ENCODE assay signal across 18 cellular contexts in the genomic region with DNA sequence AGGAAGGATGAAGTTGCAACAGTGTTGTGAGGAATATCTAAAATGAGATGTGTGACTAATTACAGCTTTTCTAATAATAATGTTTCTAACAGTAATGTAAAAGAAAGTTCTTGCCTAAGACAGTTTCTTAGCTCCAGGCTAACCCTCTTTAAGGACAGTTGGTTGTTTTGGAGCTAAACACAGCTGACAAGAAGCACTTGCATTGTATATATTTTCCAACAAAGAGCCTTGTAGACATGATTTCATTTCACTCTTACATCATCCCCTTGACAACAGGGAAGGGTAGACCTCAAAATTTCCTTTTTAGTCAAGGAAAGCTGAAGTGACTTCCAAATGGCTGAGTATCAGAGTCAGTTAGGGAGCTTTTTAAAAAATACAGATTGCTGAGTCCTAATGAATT. TPM values are rescaled to one million over a fixed set of nuclear protein-coding genes. Genes with fewer than 3 reads are reported as not detected.
DNase-seq lines count a peak whose midpoint lies in the region; ATAC-seq and TF ChIP-seq lines count a peak whose summit lies in the region.
"Had no signal": no experiment of that assay in that cellular context is flagged by ENCODE, and none has a peak within 500 bp of the region (broad histone marks: within the 10 kb centered on the region; RNA-seq: fewer than 3 reads in every experiment).

No MANE protein-coding gene starts in this region.

- H3K27me3 ChIP-seq in BLaER1 (peaks cover 17% of the 10 kb centered on the region; the same call in 1 of the 2 replicates), PC-3 (ENCODE audit: low read length) (no peaks in the 10 kb centered on the region)
- H3K27me3 ChIP-seq in CD4-positive, alpha-beta memory T cell (ENCODE audit: insufficient read depth, low read length), result no peaks in the 10 kb centered on the region
- H3K27me3 ChIP-seq: esophagus squamous epithelium, tibial nerve had no signal

- H3K9ac ChIP-seq in BLaER1 (no peak overlapping the region), PC-3 (ENCODE audit: low read length) (no peak overlapping the region)
- H3K9ac ChIP-seq: GM23248 had no signal

- CTCF ChIA-PET in CD4-positive, alpha-beta memory T cell (lab: Charles Lee; ENCODE audit: partially characterized antibody), result interaction anchor here (0.7 to 2.8 kb wide), 5 partner anchors 14 to 85 kb away, joined by 3 to 9 read pairs (median 5); partner anchors contain the start of gene CLK3
- CTCF ChIA-PET in PC-3 (lab: Charles Lee), result interaction anchor here (0.5 kb wide), 1 partner anchor 12 kb away, joined by 4 read pairs; no protein-coding TSS in a partner anchor

- BruUV-seq in PC-3 (replicated peaks; lab: Mats Ljungman, UMichigan), result no TSS peak

- no peaks in the 10 kb centered on the region for H3F3A ChIP-seq in PC-3 (ENCODE audit: low read length, unreplicated experiment)

- peaks cover 87% of the 10 kb centered on the region for H3K79me2 ChIP-seq in PC-3 (ENCODE audit: low read length)

- no peak for DNase-seq in CD4-positive, alpha-beta memory T cell
- no peak for DNase-seq in PC-3
- DNase-seq in central memory CD8-positive, alpha-beta T cell (ENCODE audit: low spot score in 2 of 2), result no peak
- no peak for DNase-seq in stimulated activated CD4-positive, alpha-beta T cell treated with anti-CD3 and anti-CD28 coated beads, Interleukin-4, amount 100 ng/mL, for 1 hour
- DNase-seq in NCI-H1930 (lab: John Stamatoyannopoulos, UW), result no peak
- DNase-seq in dermis blood vessel endothelial cell, result no peak
- DNase-seq: esophagus squamous epithelium, GM23248, lower lobe of right lung, NCI-H1048, NCI-H2107, PC-9, small intestine had no signal

- peak overlapping the region in 3 of 8 donors; percentile 31 to 90 (median 64) for H3K4me3 Mint-ChIP-seq in CD4-positive, alpha-beta memory T cell
- H3K4me3 Mint-ChIP-seq in central memory CD8-positive, alpha-beta T cell, result peak overlapping the region; percentile 60

- no peak for ATAC-seq in PC-3
- ATAC-seq in central memory CD8-positive, alpha-beta T cell (replicated peaks; ENCODE audit: extremely low read depth, poor library complexity, severe bottlenecking), result no peak
- ATAC-seq in GM21717 (IDR thresholded peaks at IDR 0.05; ENCODE audit: unreplicated experiment), result no peak

- no peak overlapping the region for H2AFZ ChIP-seq in PC-3 (ENCODE audit: low read length)
- H2AFZ ChIP-seq: GM23248, PC-9 had no signal

- POLR2A ChIA-PET in CD4-positive, alpha-beta memory T cell (lab: Charles Lee; ENCODE audit: partially characterized antibody), result interaction anchor here (0.9 to 2.8 kb wide), 6 partner anchors 11 to 242 kb away, joined by 3 to 15 read pairs (median 5); partner anchors contain the start of gene CLK3
- POLR2A ChIA-PET in PC-3 (lab: Charles Lee; ENCODE audit: unreplicated experiment), result no interaction called here

- intact Hi-C loops in CD4-positive, alpha-beta memory T cell (cut with micrococcal nuclease), result loop anchor here (10.0 kb wide), 1 partner anchor 550 kb away; the partner anchor contains the start of genes PML and STOML1
- intact Hi-C loops in PC-3 (cut with micrococcal nuclease), result loop anchor here (10.0 kb wide), 2 partner anchors 160 to 390 kb away; partner anchors contain the start of gene COX5A

- H3K4me3 ChIP-seq in BLaER1 (no peak overlapping the region), PC-3 (ENCODE audit: low read length) (peak overlapping the region; percentile 3; the same call in 1 of the 2 replicates)
- H3K4me3 ChIP-seq in CD4-positive, alpha-beta memory T cell (ENCODE audit: low read length in 2 of 2), result no peak overlapping the region
- H3K4me3 ChIP-seq: esophagus squamous epithelium, GM23248, lower lobe of right lung, PC-9, prostate gland, SK-N-MC, tibial nerve had no signal

- H3K4me1 Mint-ChIP-seq in CD4-positive, alpha-beta memory T cell, result peaks cover 58 to 87% (median 71%) of the 10 kb centered on the region in 4 donors
- H3K4me1 Mint-ChIP-seq in central memory CD8-positive, alpha-beta T cell, result peaks cover 67% of the 10 kb centered on the region

- H3K9me3 ChIP-seq in BLaER1, result no peaks in the 10 kb centered on the region
- no peaks in the 10 kb centered on the region for H3K9me3 ChIP-seq in CD4-positive, alpha-beta memory T cell (ENCODE audit: control insufficient read depth in 1 of 2, low read length in 2 of 2)
- no peaks in the 10 kb centered on the region for H3K9me3 ChIP-seq in PC-3 (ENCODE audit: low read length)
- H3K9me3 ChIP-seq: esophagus squamous epithelium, lower lobe of right lung, prostate gland, tibial nerve had no signal

- no peak for TF ChIP-seq CTCF in PC-3 (conservative IDR thresholded peaks at IDR 0.05; ENCODE audit: low read depth, low read length)

- peaks cover 77% of the 10 kb centered on the region for H4K20me1 ChIP-seq in BLaER1
- H4K20me1 ChIP-seq in PC-3 (ENCODE audit: low read length), result peaks cover 56% of the 10 kb centered on the region

- H3K9me3 Mint-ChIP-seq in CD4-positive, alpha-beta memory T cell, result no peaks in the 10 kb centered on the region
- no peaks in the 10 kb centered on the region for H3K9me3 Mint-ChIP-seq in central memory CD8-positive, alpha-beta T cell

- H3K27ac ChIP-seq in BLaER1 (no peak overlapping the region), PC-3 (ENCODE audit: low read length) (no peak overlapping the region)
- no peak overlapping the region for H3K27ac ChIP-seq in CD4-positive, alpha-beta memory T cell (ENCODE audit: low read depth, low read length)
- H3K27ac ChIP-seq: GM23248, lower lobe of right lung, PC-9, prostate gland, SK-N-MC, tibial nerve had no signal

- peaks cover 0 to 1% of the 10 kb centered on the region in 2 donors for H3K27me3 Mint-ChIP-seq in CD4-positive, alpha-beta memory T cell
- no peaks in the 10 kb centered on the region for H3K27me3 Mint-ChIP-seq in central memory CD8-positive, alpha-beta T cell

- H3K4me2 ChIP-seq in BLaER1 (peak overlapping the region; percentile 90; the same call in 1 of the 2 replicates), PC-3 (ENCODE audit: low read length) (peak overlapping the region; percentile 47)
- H3K4me2 ChIP-seq: PC-9 had no signal

- peaks cover 9 to 55% of the 10 kb centered on the region in 2 donors for H3K36me3 Mint-ChIP-seq in CD4-positive, alpha-beta memory T cell
- peaks cover 45% of the 10 kb centered on the region for H3K36me3 Mint-ChIP-seq in central memory CD8-positive, alpha-beta T cell (ENCODE audit: insufficient read depth)

- peak overlapping the region in 6 of 7 donors; percentile 58 to 97 (median 84) for H3K27ac Mint-ChIP-seq in CD4-positive, alpha-beta memory T cell
- H3K27ac Mint-ChIP-seq in central memory CD8-positive, alpha-beta T cell (ENCODE audit: low read depth), result no peak overlapping the region

- H3K4me1 ChIP-seq in BLaER1, result peaks cover 54% of the 10 kb centered on the region
- peaks cover 70% of the 10 kb centered on the region for H3K4me1 ChIP-seq in CD4-positive, alpha-beta memory T cell (ENCODE audit: insufficient read depth, low read length)
- H3K4me1 ChIP-seq in PC-3 (ENCODE audit: insufficient read depth, low read length), result peaks cover 34% of the 10 kb centered on the region

- H3K9me2 ChIP-seq in PC-3 (replicated peaks; ENCODE audit: low read length), result no peaks in the 10 kb centered on the region

- H3K36me3 ChIP-seq in BLaER1 (peaks cover 29% of the 10 kb centered on the region), PC-3 (ENCODE audit: low read depth, low read length) (peaks cover 29% of the 10 kb centered on the region; the same call in 1 of the 2 replicates)
- H3K36me3 ChIP-seq in CD4-positive, alpha-beta memory T cell (ENCODE audit: insufficient read depth, low read length), result peaks cover 23% of the 10 kb centered on the region
- H3K36me3 ChIP-seq: prostate gland, tibial nerve had no signal

RNA-seq across cellular contexts. Expression of gene ARID3B, which starts 4.0 kb away (rescaled TPM):
- total RNA-seq in CD4-positive, alpha-beta memory T cell, result 10 to 100 TPM; 32.9 TPM
- polyA plus RNA-seq in CD4-positive, alpha-beta memory T cell, result 10 to 100 TPM in 1 of 2 donors, 1 to 10 TPM in 1; 4.1 to 16.1 TPM
- 17.4 and 19.0 TPM in 2 replicates for total RNA-seq in PC-3 (2014; rRNA removed)
- total RNA-seq in dermis blood vessel endothelial cell, result 4.6 and 6.1 TPM in 2 replicates
